1 cellular context compared by ENCODE assay signal in the genomic region with DNA sequence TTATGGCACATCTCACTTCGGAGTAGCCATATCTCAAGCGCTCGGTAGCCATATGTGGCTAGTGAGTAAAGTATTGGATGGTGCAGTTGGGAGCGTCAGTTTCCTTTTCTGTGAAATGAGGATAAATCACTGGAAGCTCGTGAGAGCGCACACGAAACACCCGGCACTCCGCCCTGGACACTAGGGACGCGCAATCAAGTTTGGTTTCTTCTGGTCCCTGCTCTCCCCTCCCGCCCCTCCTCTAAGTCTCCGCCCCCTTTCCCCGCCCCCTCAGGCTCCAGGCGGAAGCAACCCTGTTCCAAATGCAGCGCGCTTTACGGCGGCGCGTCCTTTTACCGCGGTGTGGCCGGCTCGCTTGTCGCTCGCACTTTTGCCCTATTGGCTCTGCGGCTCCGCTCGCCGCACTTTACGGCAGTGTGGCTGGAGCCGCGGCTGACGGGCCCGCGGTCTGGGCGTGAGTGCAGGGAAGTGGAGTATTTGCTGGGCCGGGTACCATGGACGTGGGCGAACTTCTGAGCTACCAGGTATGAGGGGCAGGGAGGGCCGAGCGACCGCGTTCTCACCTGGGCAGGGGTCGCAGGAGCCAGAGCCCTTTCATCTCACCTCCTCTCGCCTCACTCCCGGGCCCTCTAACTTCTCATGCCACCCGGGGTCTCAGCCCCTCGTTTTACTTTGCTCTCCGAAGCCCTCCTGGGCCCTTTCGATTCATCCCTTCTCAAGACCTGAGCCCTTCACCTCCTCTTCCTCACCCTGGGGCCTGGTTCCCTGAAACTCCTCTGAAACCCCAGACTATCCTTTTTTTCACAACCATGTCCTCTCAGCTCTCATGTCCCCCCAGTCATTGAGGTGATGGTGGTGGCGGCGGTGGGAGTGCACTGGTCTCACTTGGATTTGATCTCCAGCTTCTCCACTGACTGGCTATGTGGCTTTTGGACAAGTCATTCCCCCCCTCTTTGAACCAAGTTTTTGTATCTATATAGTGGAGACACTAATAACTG.
TF ChIP-seq lines count a peak whose summit lies in the region.

A gene with protein sequence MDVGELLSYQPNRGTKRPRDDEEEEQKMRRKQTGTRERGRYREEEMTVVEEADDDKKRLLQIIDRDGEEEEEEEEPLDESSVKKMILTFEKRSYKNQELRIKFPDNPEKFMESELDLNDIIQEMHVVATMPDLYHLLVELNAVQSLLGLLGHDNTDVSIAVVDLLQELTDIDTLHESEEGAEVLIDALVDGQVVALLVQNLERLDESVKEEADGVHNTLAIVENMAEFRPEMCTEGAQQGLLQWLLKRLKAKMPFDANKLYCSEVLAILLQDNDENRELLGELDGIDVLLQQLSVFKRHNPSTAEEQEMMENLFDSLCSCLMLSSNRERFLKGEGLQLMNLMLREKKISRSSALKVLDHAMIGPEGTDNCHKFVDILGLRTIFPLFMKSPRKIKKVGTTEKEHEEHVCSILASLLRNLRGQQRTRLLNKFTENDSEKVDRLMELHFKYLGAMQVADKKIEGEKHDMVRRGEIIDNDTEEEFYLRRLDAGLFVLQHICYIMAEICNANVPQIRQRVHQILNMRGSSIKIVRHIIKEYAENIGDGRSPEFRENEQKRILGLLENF (plus strand): TSS at position 402 of the 998 bp plus-strand sequence. CDS start 93 bp downstream, at position 495.

TF ChIP-seq in HepG2, 621 proteins besides CTCF, POLR2A, EP300 and RAD21 (continued from another document and continues in another):
- TF ChIP-seq, protein P1, sequence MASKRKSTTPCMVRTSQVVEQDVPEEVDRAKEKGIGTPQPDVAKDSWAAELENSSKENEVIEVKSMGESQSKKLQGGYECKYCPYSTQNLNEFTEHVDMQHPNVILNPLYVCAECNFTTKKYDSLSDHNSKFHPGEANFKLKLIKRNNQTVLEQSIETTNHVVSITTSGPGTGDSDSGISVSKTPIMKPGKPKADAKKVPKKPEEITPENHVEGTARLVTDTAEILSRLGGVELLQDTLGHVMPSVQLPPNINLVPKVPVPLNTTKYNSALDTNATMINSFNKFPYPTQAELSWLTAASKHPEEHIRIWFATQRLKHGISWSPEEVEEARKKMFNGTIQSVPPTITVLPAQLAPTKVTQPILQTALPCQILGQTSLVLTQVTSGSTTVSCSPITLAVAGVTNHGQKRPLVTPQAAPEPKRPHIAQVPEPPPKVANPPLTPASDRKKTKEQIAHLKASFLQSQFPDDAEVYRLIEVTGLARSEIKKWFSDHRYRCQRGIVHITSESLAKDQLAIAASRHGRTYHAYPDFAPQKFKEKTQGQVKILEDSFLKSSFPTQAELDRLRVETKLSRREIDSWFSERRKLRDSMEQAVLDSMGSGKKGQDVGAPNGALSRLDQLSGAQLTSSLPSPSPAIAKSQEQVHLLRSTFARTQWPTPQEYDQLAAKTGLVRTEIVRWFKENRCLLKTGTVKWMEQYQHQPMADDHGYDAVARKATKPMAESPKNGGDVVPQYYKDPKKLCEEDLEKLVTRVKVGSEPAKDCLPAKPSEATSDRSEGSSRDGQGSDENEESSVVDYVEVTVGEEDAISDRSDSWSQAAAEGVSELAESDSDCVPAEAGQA (IDR thresholded peaks at IDR 0.05; ENCODE audit: low read depth), result peak; percentile 81
- TF ChIP-seq, protein P1 (CRISPR knock-in tag; IDR thresholded peaks at IDR 0.05; ENCODE audit: borderline replicate concordance), result 0 out of 2 replicates have a peak, but pooled peaks have one; percentile 85
- TF ChIP-seq ZNF382 (CRISPR knock-in tag; IDR thresholded peaks at IDR 0.05; ENCODE audit: borderline replicate concordance) (no peak), ZNF557 (CRISPR knock-in tag; IDR thresholded peaks at IDR 0.05) (0 out of 2 replicates have a peak, but pooled peaks have one; percentile 49), THYN1 (CRISPR knock-in tag; IDR thresholded peaks at IDR 0.05; ENCODE audit: borderline replicate concordance, low read depth) (no peak), CC2D1A (CRISPR knock-in tag; IDR thresholded peaks at IDR 0.05) (no peak), FOSL2 (CRISPR knock-in tag; IDR thresholded peaks at IDR 0.05) (peak; percentile 56), ZFP62 (CRISPR knock-in tag; IDR thresholded peaks at IDR 0.05) (0 out of 2 replicates have a peak, but pooled peaks have one; percentile 62), ARID2 (CRISPR knock-in tag; IDR thresholded peaks at IDR 0.05; ENCODE audit: borderline replicate concordance) (no peak), ZIK1 (CRISPR knock-in tag; IDR thresholded peaks at IDR 0.05; ENCODE audit: borderline replicate concordance, low read depth) (peak; percentile 90), TAF15 (IDR thresholded peaks at IDR 0.05; ENCODE audit: low read depth, low read length, poor library complexity, severe bottlenecking) (no peak), ZNF292 (CRISPR knock-in tag; IDR thresholded peaks at IDR 0.05; ENCODE audit: borderline replicate concordance, low read depth) (peak; percentile 45; the same call in 1 of the 2 replicates), NR2F1 (CRISPR knock-in tag; IDR thresholded peaks at IDR 0.05) (no peak), SNAPC2 (CRISPR knock-in tag; IDR thresholded peaks at IDR 0.05) (no peak), SRSF1 (optimal IDR thresholded peaks at IDR 0.05; ENCODE audit: low read depth, low read length) (no peak), MED1 (CRISPR knock-in tag; IDR thresholded peaks at IDR 0.05) (peak; percentile 85), ZNF263 (CRISPR knock-in tag; IDR thresholded peaks at IDR 0.05) (peak; percentile 65), MIER3 (CRISPR knock-in tag; IDR thresholded peaks at IDR 0.05; ENCODE audit: borderline replicate concordance) (peak; percentile 85; the same call in 1 of the 2 replicates), ZNF788 (CRISPR knock-in tag; IDR thresholded peaks at IDR 0.05; ENCODE audit: borderline replicate concordance) (peak; percentile 91; the same call in 1 of the 2 replicates), ZNF180 (CRISPR knock-in tag; IDR thresholded peaks at IDR 0.05; ENCODE audit: borderline replicate concordance, low read depth) (no peak), MEIS2 (CRISPR knock-in tag; IDR thresholded peaks at IDR 0.05) (peak; percentile 93), TCF7L2 (IDR thresholded peaks at IDR 0.05; ENCODE audit: low read depth, low read length) (no peak)
- TF ChIP-seq, protein P2, sequence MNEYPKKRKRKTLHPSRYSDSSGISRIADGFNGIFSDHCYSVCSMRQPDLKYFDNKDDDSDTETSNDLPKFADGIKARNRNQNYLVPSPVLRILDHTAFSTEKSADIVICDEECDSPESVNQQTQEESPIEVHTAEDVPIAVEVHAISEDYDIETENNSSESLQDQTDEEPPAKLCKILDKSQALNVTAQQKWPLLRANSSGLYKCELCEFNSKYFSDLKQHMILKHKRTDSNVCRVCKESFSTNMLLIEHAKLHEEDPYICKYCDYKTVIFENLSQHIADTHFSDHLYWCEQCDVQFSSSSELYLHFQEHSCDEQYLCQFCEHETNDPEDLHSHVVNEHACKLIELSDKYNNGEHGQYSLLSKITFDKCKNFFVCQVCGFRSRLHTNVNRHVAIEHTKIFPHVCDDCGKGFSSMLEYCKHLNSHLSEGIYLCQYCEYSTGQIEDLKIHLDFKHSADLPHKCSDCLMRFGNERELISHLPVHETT (CRISPR knock-in tag; conservative IDR thresholded peaks at IDR 0.05), result peak; percentile 74; the same call in 1 of the 2 replicates
- TF ChIP-seq, protein P3, sequence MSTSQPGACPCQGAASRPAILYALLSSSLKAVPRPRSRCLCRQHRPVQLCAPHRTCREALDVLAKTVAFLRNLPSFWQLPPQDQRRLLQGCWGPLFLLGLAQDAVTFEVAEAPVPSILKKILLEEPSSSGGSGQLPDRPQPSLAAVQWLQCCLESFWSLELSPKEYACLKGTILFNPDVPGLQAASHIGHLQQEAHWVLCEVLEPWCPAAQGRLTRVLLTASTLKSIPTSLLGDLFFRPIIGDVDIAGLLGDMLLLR (CRISPR knock-in tag; IDR thresholded peaks at IDR 0.05), result peak; percentile 88
- TF ChIP-seq, protein P4, sequence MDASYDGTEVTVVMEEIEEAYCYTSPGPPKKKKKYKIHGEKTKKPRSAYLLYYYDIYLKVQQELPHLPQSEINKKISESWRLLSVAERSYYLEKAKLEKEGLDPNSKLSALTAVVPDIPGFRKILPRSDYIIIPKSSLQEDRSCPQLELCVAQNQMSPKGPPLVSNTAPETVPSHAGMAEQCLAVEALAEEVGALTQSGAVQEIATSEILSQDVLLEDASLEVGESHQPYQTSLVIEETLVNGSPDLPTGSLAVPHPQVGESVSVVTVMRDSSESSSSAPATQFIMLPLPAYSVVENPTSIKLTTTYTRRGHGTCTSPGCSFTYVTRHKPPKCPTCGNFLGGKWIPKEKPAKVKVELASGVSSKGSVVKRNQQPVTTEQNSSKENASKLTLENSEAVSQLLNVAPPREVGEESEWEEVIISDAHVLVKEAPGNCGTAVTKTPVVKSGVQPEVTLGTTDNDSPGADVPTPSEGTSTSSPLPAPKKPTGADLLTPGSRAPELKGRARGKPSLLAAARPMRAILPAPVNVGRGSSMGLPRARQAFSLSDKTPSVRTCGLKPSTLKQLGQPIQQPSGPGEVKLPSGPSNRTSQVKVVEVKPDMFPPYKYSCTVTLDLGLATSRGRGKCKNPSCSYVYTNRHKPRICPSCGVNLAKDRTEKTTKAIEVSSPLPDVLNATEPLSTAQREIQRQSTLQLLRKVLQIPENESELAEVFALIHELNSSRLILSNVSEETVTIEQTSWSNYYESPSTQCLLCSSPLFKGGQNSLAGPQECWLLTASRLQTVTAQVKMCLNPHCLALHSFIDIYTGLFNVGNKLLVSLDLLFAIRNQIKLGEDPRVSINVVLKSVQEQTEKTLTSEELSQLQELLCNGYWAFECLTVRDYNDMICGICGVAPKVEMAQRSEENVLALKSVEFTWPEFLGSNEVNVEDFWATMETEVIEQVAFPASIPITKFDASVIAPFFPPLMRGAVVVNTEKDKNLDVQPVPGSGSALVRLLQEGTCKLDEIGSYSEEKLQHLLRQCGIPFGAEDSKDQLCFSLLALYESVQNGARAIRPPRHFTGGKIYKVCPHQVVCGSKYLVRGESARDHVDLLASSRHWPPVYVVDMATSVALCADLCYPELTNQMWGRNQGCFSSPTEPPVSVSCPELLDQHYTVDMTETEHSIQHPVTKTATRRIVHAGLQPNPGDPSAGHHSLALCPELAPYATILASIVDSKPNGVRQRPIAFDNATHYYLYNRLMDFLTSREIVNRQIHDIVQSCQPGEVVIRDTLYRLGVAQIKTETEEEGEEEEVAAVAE (CRISPR knock-in tag; IDR thresholded peaks at IDR 0.05; ENCODE audit: borderline replicate concordance), result peak; percentile 97
- TF ChIP-seq, protein P5, sequence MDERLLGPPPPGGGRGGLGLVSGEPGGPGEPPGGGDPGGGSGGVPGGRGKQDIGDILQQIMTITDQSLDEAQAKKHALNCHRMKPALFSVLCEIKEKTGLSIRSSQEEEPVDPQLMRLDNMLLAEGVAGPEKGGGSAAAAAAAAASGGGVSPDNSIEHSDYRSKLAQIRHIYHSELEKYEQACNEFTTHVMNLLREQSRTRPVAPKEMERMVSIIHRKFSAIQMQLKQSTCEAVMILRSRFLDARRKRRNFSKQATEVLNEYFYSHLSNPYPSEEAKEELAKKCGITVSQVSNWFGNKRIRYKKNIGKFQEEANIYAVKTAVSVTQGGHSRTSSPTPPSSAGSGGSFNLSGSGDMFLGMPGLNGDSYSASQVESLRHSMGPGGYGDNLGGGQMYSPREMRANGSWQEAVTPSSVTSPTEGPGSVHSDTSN (CRISPR knock-in tag; IDR thresholded peaks at IDR 0.05), result no peak
- TF ChIP-seq, protein P6, sequence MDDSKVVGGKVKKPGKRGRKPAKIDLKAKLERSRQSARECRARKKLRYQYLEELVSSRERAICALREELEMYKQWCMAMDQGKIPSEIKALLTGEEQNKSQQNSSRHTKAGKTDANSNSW (CRISPR knock-in tag; IDR thresholded peaks at IDR 0.05; ENCODE audit: borderline replicate concordance), result no peak
- TF ChIP-seq, protein P7, sequence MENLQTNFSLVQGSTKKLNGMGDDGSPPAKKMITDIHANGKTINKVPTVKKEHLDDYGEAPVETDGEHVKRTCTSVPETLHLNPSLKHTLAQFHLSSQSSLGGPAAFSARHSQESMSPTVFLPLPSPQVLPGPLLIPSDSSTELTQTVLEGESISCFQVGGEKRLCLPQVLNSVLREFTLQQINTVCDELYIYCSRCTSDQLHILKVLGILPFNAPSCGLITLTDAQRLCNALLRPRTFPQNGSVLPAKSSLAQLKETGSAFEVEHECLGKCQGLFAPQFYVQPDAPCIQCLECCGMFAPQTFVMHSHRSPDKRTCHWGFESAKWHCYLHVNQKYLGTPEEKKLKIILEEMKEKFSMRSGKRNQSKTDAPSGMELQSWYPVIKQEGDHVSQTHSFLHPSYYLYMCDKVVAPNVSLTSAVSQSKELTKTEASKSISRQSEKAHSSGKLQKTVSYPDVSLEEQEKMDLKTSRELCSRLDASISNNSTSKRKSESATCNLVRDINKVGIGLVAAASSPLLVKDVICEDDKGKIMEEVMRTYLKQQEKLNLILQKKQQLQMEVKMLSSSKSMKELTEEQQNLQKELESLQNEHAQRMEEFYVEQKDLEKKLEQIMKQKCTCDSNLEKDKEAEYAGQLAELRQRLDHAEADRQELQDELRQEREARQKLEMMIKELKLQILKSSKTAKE (CRISPR knock-in tag; IDR thresholded peaks at IDR 0.05; ENCODE audit: borderline replicate concordance), result no peak; the same call in 1 of the 2 replicates
